1 cellular context compared by ENCODE assay signal in genomic region chr16:1606774-1607173, GRCh38.
TF ChIP-seq lines count a peak whose summit lies in the region.

No MANE protein-coding gene starts in this region.

TF ChIP-seq in WTC11, 78 proteins besides CTCF, POLR2A, EP300 and RAD21 (continued from another document):
- TF ChIP-seq, protein P1, sequence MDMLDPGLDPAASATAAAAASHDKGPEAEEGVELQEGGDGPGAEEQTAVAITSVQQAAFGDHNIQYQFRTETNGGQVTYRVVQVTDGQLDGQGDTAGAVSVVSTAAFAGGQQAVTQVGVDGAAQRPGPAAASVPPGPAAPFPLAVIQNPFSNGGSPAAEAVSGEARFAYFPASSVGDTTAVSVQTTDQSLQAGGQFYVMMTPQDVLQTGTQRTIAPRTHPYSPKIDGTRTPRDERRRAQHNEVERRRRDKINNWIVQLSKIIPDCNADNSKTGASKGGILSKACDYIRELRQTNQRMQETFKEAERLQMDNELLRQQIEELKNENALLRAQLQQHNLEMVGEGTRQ (CRISPR knock-in tag; IDR thresholded peaks at IDR 0.05): no peak
- no peak for TF ChIP-seq EMX1 (CRISPR knock-in tag; IDR thresholded peaks at IDR 0.05)
- no peak for TF ChIP-seq KAT7 (CRISPR knock-in tag; IDR thresholded peaks at IDR 0.05; ENCODE audit: borderline replicate concordance)
- TF ChIP-seq NR3C1 (CRISPR knock-in tag; conservative IDR thresholded peaks at IDR 0.05; ENCODE audit: low read depth): no peak
- TF ChIP-seq E2F1 (CRISPR knock-in tag; IDR thresholded peaks at IDR 0.05): no peak
- TF ChIP-seq ZBTB21 (CRISPR knock-in tag; IDR thresholded peaks at IDR 0.05; ENCODE audit: borderline replicate concordance): no peak
- no peak for TF ChIP-seq TP53 (CRISPR knock-in tag; IDR thresholded peaks at IDR 0.05)
- no peak for TF ChIP-seq MYBL2 (CRISPR knock-in tag; IDR thresholded peaks at IDR 0.05)
- no peak for TF ChIP-seq ZNF425 (CRISPR knock-in tag; conservative IDR thresholded peaks at IDR 0.05)
